8 cellular contexts compared by ENCODE assay signal in the genomic region with DNA sequence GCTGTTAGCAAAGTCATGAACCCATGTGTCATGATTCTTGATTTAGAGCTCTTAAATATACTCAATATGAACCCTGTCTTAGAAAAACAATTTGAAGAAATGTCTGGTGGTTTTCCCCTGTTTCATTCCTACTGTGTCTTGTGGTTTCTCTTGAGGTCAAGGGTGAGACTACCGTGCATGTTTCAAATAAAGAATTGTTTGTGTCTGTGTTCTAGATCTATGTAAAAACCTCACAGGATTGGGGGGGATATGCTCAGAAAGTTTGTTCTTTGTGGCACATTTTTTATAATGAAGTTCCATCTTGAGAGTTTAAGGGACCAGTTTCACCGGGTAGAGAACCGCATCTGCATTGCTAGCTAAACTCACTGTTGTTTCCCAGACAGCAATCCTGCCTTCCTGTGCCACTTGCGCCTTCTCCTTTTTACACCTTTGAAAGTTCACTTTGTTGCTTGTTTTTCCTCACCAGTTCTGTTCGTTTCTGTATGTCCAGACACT. TPM values are rescaled to one million over a fixed set of nuclear protein-coding genes. Genes with fewer than 3 reads are reported as not detected.
DNase-seq lines count a peak whose midpoint lies in the region; ATAC-seq and TF ChIP-seq lines count a peak whose summit lies in the region.

No MANE protein-coding gene starts in this region.

- H3K4me1 Mint-ChIP-seq in naive thymus-derived CD8-positive, alpha-beta T cell, result peaks cover 35 to 81% (median 74%) of the 10 kb centered on the region in 4 donors

- POLR2A ChIA-PET in naive thymus-derived CD8-positive, alpha-beta T cell (lab: Charles Lee), result interaction anchor here (0.5 to 11.2 kb wide), 13 partner anchors 10 to 169 kb away, joined by 3 to 204 read pairs (median 5); a partner anchor contains a TSS

- TF ChIP-seq CTCF in GM12865 (IDR thresholded peaks at IDR 0.05; ENCODE audit: insufficient read depth, low read depth, low read length, missing control alignments) (no peak), ascending aorta (IDR thresholded peaks at IDR 0.05) (no peak)

- H3K4me3 ChIP-seq in GM12865 (ENCODE audit: low read depth, low read length), result peak overlapping the region; percentile 5; the same call in 1 of the 2 replicates
- no peak overlapping the region for H3K4me3 ChIP-seq in ascending aorta

- H3K36me3 Mint-ChIP-seq in naive thymus-derived CD8-positive, alpha-beta T cell, result peaks cover 0 to 13% (median 5%) of the 10 kb centered on the region in 3 donors

- H3K27ac ChIP-seq in ascending aorta, result peak overlapping the region; percentile 10 to 57

- H3K27ac Mint-ChIP-seq in naive thymus-derived CD8-positive, alpha-beta T cell, result peak overlapping the region; percentile 90 to 98 (median 95)

- in situ Hi-C loops in KBM-7 (cut with MboI; ENCODE audit: low pct_unique_long_range_greater_than_20kb, low sequenced_read_pairs), result no loop called here

- no peaks in the 10 kb centered on the region for H3K9me3 Mint-ChIP-seq in naive thymus-derived CD8-positive, alpha-beta T cell

- DNase-seq in GM12865 (ENCODE audit: low read depth) (peak; percentile 87), KBM-7 (peak; percentile 52), ascending aorta (ENCODE audit: low spot score in 2 of 2) (no peak), COR-L47 (lab: John Stamatoyannopoulos, UW) (no peak), mucosa of gallbladder (ENCODE audit: low spot score) (no peak), NCI-H748 (lab: John Stamatoyannopoulos, UW; ENCODE audit: unreplicated experiment) (no peak)
- DNase-seq in naive thymus-derived CD8-positive, alpha-beta T cell, result peak in 8 of 10 donors; percentile 32 to 89 (median 66)

- no peaks in the 10 kb centered on the region for H3K9me3 ChIP-seq in ascending aorta

- H3K36me3 ChIP-seq in ascending aorta, result no peaks in the 10 kb centered on the region

- H3K27me3 Mint-ChIP-seq in naive thymus-derived CD8-positive, alpha-beta T cell, result no peaks in the 10 kb centered on the region

- ATAC-seq in GM21723 (IDR thresholded peaks at IDR 0.05; ENCODE audit: unreplicated experiment), result peak; percentile 81
- peak; percentile 65 to 73 for ATAC-seq in naive thymus-derived CD8-positive, alpha-beta T cell

- peaks cover 3 to 21% of the 10 kb centered on the region in 2 donors for H3K4me1 ChIP-seq in ascending aorta

- peak overlapping the region; percentile 57 to 79 (median 69) for H3K4me3 Mint-ChIP-seq in naive thymus-derived CD8-positive, alpha-beta T cell

- intact Hi-C loops in ascending aorta (cut with DNase I), result no loop called here

- H3K27me3 ChIP-seq in ascending aorta, result no peaks in the 10 kb centered on the region

RNA-seq across cellular contexts. Expression of a gene that starts 30.9 kb away (rescaled TPM):
- total RNA-seq in ascending aorta, result 77.4 TPM
- 100 to 1,000 TPM in 1 of 2 experiments, 10 to 100 TPM in 1; 97.3 to 114 TPM for total RNA-seq in naive thymus-derived CD8-positive, alpha-beta T cell
- polyA plus RNA-seq in naive thymus-derived CD8-positive, alpha-beta T cell, result 100 to 1,000 TPM; 167 to 185 (median 168) TPM
- total RNA-seq in mucosa of gallbladder, result 78.1 TPM

RNA-seq across cellular contexts. Expression of a gene that starts 54.4 kb away (rescaled TPM):
- total RNA-seq in ascending aorta (8.2 TPM), mucosa of gallbladder (35.5 TPM)
- total RNA-seq in naive thymus-derived CD8-positive, alpha-beta T cell, result 10 to 100 TPM; 32.5 to 32.6 TPM
- polyA plus RNA-seq in naive thymus-derived CD8-positive, alpha-beta T cell, result 10 to 100 TPM; 44.8 to 55.4 (median 45.7) TPM

Comparison
In these comparisons a context has a peak if more than half of its experiments do, and no peak if none do; other contexts are left out.
1. DNase-seq: peak in GM12865 (single experiment), KBM-7 (single experiment) and naive thymus-derived CD8-positive, alpha-beta T cell (8 of 10); none in ascending aorta (0 of 2), COR-L47 (single experiment), mucosa of gallbladder (single experiment) and NCI-H748 (single experiment).